ENCODE assay signal across 8 cellular contexts in the genomic region with DNA sequence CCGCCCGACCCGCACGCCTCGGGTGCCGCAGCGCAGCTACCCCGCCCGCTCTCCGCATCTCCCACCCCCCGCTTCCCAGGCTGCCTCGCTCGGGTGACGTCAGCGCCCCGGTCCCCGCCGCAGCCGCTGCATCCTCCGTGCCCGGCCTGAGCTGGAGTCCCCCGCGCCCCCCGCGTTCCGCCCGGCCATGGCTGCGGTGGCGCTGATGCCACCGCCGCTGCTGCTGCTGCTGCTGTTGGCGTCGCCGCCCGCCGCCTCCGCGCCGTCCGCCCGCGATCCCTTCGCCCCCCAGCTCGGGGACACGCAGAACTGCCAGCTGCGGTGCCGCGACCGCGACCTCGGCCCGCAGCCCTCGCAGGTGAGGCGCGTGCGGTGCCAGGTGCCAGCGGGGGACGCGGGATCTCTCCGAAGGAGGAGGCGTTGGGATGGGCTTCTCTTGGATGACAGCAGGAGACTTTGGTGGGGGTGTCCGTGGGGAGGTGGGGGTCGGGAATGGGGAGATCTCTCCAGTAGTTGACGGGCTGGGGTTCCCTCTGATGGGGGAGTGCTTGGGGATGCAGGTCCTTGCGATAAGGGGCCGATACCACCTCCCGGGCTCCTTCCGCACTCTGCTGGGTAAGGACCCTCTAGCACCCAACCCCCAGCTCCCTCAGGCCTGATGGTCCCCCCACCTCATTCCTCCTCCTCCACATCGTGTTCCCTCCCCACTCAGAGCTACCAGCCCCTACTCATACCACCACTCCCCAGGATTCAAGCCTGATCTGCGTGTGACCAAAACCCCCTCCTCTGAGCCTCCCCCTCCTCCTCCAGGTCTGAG. TPM values are rescaled to one million over a fixed set of nuclear protein-coding genes. Genes with fewer than 3 reads are reported as not detected.
DNase-seq lines count a peak whose midpoint lies in the region; ATAC-seq and TF ChIP-seq lines count a peak whose summit lies in the region.

TMEM59L (plus strand) TSS at position 99 of the 817 bp plus-strand sequence; CDS start at position 188, 89 bp downstream.

- no peak for ATAC-seq in HG02623 (IDR thresholded peaks at IDR 0.05; ENCODE audit: unreplicated experiment)
- ATAC-seq in GM19035 (IDR thresholded peaks at IDR 0.05; ENCODE audit: unreplicated experiment), result no peak

- H3K4me3 ChIP-seq in sigmoid colon, result peak within 1 kb of the TSS; percentile 14 to 59 (median 46)

- H3K9me3 Mint-ChIP-seq in activated T-helper 2 cell treated with anti-CD3 and anti-CD28 coated beads, Interferon-gamma antibody, Interleukin-2, Interleukin-4, amounts not matched to agents 10 μg/mL and 5 μg/mL and 100 μg/mL, durations not matched to agents 14 hours and 24 hours and 36 hours, result no peaks in the 10 kb centered on the region

- peaks cover 68% of the 10 kb centered on the region for H3K27me3 Mint-ChIP-seq in activated T-helper 2 cell treated with anti-CD3 and anti-CD28 coated beads, Interferon-gamma antibody, Interleukin-2, Interleukin-4, amounts not matched to agents 10 μg/mL and 5 μg/mL and 100 μg/mL, durations not matched to agents 14 hours and 24 hours and 36 hours (ENCODE audit: low read depth)

- no peak for TF ChIP-seq POLR2A in sigmoid colon (IDR thresholded peaks at IDR 0.05)

- H3K36me3 Mint-ChIP-seq in activated T-helper 2 cell treated with anti-CD3 and anti-CD28 coated beads, Interferon-gamma antibody, Interleukin-2, Interleukin-4, amounts not matched to agents 10 μg/mL and 5 μg/mL and 100 μg/mL, durations not matched to agents 14 hours and 24 hours and 36 hours (ENCODE audit: low read depth), result no peaks in the 10 kb centered on the region

- H3K36me3 ChIP-seq in sigmoid colon, result no peaks in the 10 kb centered on the region

- 3 to 4% methylated on average over 70 of the region's 70 CpGs for WGBS in sigmoid colon, 2 donors

- intact Hi-C loops in activated T-helper 2 cell treated with anti-CD3 and anti-CD28 coated beads, Interferon-gamma antibody, Interleukin-2, Interleukin-4, amounts not matched to agents 10 μg/mL and 5 μg/mL and 100 μg/mL, durations not matched to agents 14 hours and 24 hours and 36 hours (cut with micrococcal nuclease), result no loop called here
- intact Hi-C loops in head of caudate nucleus (cut with DNase I), result no loop called here
- intact Hi-C loops in sigmoid colon (cut with DNase I), result no loop called here

- DNase-seq in stimulated activated CD4-positive, alpha-beta T cell treated with anti-CD3 and anti-CD28 coated beads, Interleukin-12 subunit alpha, Interleukin-12 subunit beta, amount 100 ng/mL, for 4 hours, result peak; percentile 49
- no peak for DNase-seq in stimulated activated CD4-positive, alpha-beta T cell treated with anti-CD3 and anti-CD28 coated beads, Interleukin-4, amount 100 ng/mL, for 24 hours
- no peak for DNase-seq in activated T-helper 2 cell treated with anti-CD3 and anti-CD28 coated beads, Interferon-gamma antibody, Interleukin-2, Interleukin-4, amounts not matched to agents 10 μg/mL and 5 μg/mL and 100 μg/mL, durations not matched to agents 14 hours and 24 hours and 36 hours (ENCODE audit: low spot score)
- DNase-seq in head of caudate nucleus (peak; percentile 41 to 91 (median 82)), sigmoid colon (no peak), RWPE1 (ENCODE audit: low spot score) (no peak)

- peaks cover 5% of the 10 kb centered on the region for H3K4me1 Mint-ChIP-seq in activated T-helper 2 cell treated with anti-CD3 and anti-CD28 coated beads, Interferon-gamma antibody, Interleukin-2, Interleukin-4, amounts not matched to agents 10 μg/mL and 5 μg/mL and 100 μg/mL, durations not matched to agents 14 hours and 24 hours and 36 hours (ENCODE audit: low read depth)

- TF ChIP-seq CTCF in sigmoid colon (IDR thresholded peaks at IDR 0.05) (no peak), RWPE1 (conservative IDR thresholded peaks at IDR 0.05; ENCODE audit: low read depth) (no peak)

- CTCF ChIA-PET in RWPE1 (lab: Yijun Ruan, JAX), result interaction anchor here (0.6 to 1.1 kb wide), 2 partner anchors 8 to 22 kb away, joined by 3 read pairs; no protein-coding TSS in a partner anchor

- peaks cover 56 to 98% (median 68%) of the 10 kb centered on the region in 3 donors for H3K27me3 ChIP-seq in sigmoid colon

- peaks cover 0 to 32% (median 26%) of the 10 kb centered on the region in 4 donors for H3K4me1 ChIP-seq in sigmoid colon

- H3K27ac Mint-ChIP-seq in activated T-helper 2 cell treated with anti-CD3 and anti-CD28 coated beads, Interferon-gamma antibody, Interleukin-2, Interleukin-4, amounts not matched to agents 10 μg/mL and 5 μg/mL and 100 μg/mL, durations not matched to agents 14 hours and 24 hours and 36 hours, result no peak within 1 kb of the TSS

- H3K4me3 Mint-ChIP-seq in activated T-helper 2 cell treated with anti-CD3 and anti-CD28 coated beads, Interferon-gamma antibody, Interleukin-2, Interleukin-4, amounts not matched to agents 10 μg/mL and 5 μg/mL and 100 μg/mL, durations not matched to agents 14 hours and 24 hours and 36 hours (ENCODE audit: low read depth), result peak within 1 kb of the TSS; percentile 55

- no peak for TF ChIP-seq EP300 in sigmoid colon (IDR thresholded peaks at IDR 0.05)

- POLR2A ChIA-PET in RWPE1 (lab: Yijun Ruan, JAX; ENCODE audit: low non-redundant PET), result no interaction called here

- H3K27ac ChIP-seq in sigmoid colon (no peak within 1 kb of the TSS), RWPE1 (no peak within 1 kb of the TSS)

- H3K9me3 ChIP-seq in sigmoid colon, result no peaks in the 10 kb centered on the region

RNA-seq across cellular contexts. Expression of gene TMEM59L, which starts in this region (rescaled TPM):
- not detected in 2 replicates for total RNA-seq in activated T-helper 2 cell treated with anti-CD3 and anti-CD28 coated beads, Interferon-gamma antibody, Interleukin-2, Interleukin-4, amounts not matched to agents 10 μg/mL and 5 μg/mL and 100 μg/mL, durations not matched to agents 14 hours and 24 hours and 36 hours
- total RNA-seq in sigmoid colon, result 1 to 10 TPM in 3 of 4 donors, under 1 TPM in 1; 0.82 to 6.4 (median 4.1) TPM
- 1 to 10 TPM in 1 of 3 donors, not detected in 2; 5.0 TPM for polyA plus RNA-seq in sigmoid colon

Comparison
In these comparisons a context has a peak if more than half of its experiments do, and no peak if none do; other contexts are left out.
1. DNase-seq: peak in stimulated activated CD4-positive, alpha-beta T cell treated with anti-CD3 and anti-CD28 coated beads, Interleukin-12 subunit alpha, Interleukin-12 subunit beta, amount 100 ng/mL, for 4 hours (single experiment) and head of caudate nucleus (42 of 42); none in stimulated activated CD4-positive, alpha-beta T cell treated with anti-CD3 and anti-CD28 coated beads, Interleukin-4, amount 100 ng/mL, for 24 hours (single experiment), activated T-helper 2 cell treated with anti-CD3 and anti-CD28 coated beads, Interferon-gamma antibody, Interleukin-2, Interleukin-4, amounts not matched to agents 10 μg/mL and 5 μg/mL and 100 μg/mL, durations not matched to agents 14 hours and 24 hours and 36 hours (single experiment), sigmoid colon (single experiment) and RWPE1 (single experiment).